Comparison of ENCODE assay signal across 8 cellular contexts in the genomic region with DNA sequence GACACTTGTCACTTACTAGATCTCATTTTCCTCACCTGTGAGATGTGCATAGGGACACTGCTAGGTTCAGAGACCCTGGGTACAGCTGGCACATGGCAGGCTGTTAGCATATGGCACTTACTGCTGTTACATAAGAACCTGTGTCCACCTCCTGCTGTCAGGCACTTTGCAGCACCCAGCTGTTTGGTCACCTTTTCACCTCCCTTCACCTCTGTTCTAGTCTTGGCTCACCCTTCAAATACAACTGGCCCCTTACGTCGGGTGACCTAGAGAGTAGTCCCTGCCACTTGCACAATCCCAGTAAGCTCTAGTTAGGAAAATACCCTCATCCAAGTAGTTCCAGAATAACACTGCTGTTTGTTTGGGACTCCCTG.
A peak's percentile ranks its signal among the peaks of the same experiment; 100 is the strongest.
DNase-seq lines count a peak whose midpoint lies in the region; ATAC-seq and TF ChIP-seq lines count a peak whose summit lies in the region.

No MANE protein-coding gene starts in this region.

- DNase-seq in stimulated activated naive CD8-positive, alpha-beta T cell treated with anti-CD3 and anti-CD28 coated beads, Interleukin-15, Interleukin-2, amounts not matched to agents 100 U/mL and 50 U/mL, for 24 hours: no peak
- DNase-seq in nephron progenitor cell (no peak), GOT3 (lab: John Stamatoyannopoulos, UW) (no peak)
- no peak for DNase-seq in activated CD4-positive, alpha-beta memory T cell treated with anti-CD3 and anti-CD28 coated beads for 36 hours
- no peak for DNase-seq in stimulated activated CD4-positive, alpha-beta T cell treated with anti-CD3 and anti-CD28 coated beads, Interleukin-4, amount 100 ng/mL, for 4 hours
- DNase-seq in stimulated activated naive CD4-positive, alpha-beta T cell treated with Interleukin-2 at 50 U/mL for 16 hours (lab: John Stamatoyannopoulos, UW): no peak

- peak overlapping the region; percentile 12 for H3K27ac ChIP-seq in cingulate gyrus (ENCODE audit: low read depth, low read length)

- H3K4me3 Mint-ChIP-seq in stimulated activated naive CD8-positive, alpha-beta T cell treated with anti-CD3 and anti-CD28 coated beads, Interleukin-15, Interleukin-2, amounts not matched to agents 100 ng/mL and 50 ng/mL, for 24 hours: peak overlapping the region; percentile 23
- peak overlapping the region; percentile 72 for H3K4me3 Mint-ChIP-seq in nephron progenitor cell
- H3K4me3 Mint-ChIP-seq in activated CD4-positive, alpha-beta memory T cell treated with anti-CD3 and anti-CD28 coated beads for 36 hours: no peak overlapping the region

- intact Hi-C loops in activated CD4-positive, alpha-beta memory T cell treated with anti-CD3 and anti-CD28 coated beads for 36 hours (cut with micrococcal nuclease): loop anchor here (1.0 kb wide), 1 partner anchor 429 kb away; no protein-coding TSS in a partner anchor

- no peak for TF ChIP-seq CTCF in nephron progenitor cell (IDR thresholded peaks at IDR 0.05)

- CTCF ChIA-PET in activated CD4-positive, alpha-beta memory T cell treated with anti-CD3 and anti-CD28 coated beads for 36 hours (lab: Charles Lee): interaction anchor here (0.6 to 2.3 kb wide), 11 partner anchors 9 to 607 kb away, joined by 3 to 19 read pairs (median 4); no protein-coding TSS in a partner anchor

- peaks cover 39% of the 10 kb centered on the region for H3K4me1 Mint-ChIP-seq in stimulated activated naive CD8-positive, alpha-beta T cell treated with anti-CD3 and anti-CD28 coated beads, Interleukin-15, Interleukin-2, amounts not matched to agents 100 ng/mL and 50 ng/mL, for 24 hours (ENCODE audit: low read depth)
- peaks cover 26% of the 10 kb centered on the region for H3K4me1 Mint-ChIP-seq in nephron progenitor cell
- peaks cover 28% of the 10 kb centered on the region for H3K4me1 Mint-ChIP-seq in activated CD4-positive, alpha-beta memory T cell treated with anti-CD3 and anti-CD28 coated beads for 36 hours (ENCODE audit: low read depth)

- H3K9me3 Mint-ChIP-seq in stimulated activated naive CD8-positive, alpha-beta T cell treated with anti-CD3 and anti-CD28 coated beads, Interleukin-15, Interleukin-2, amounts not matched to agents 100 ng/mL and 50 ng/mL, for 24 hours: no peaks in the 10 kb centered on the region
- H3K9me3 Mint-ChIP-seq in nephron progenitor cell: no peaks in the 10 kb centered on the region
- H3K9me3 Mint-ChIP-seq in activated CD4-positive, alpha-beta memory T cell treated with anti-CD3 and anti-CD28 coated beads for 36 hours: no peaks in the 10 kb centered on the region

- no peak overlapping the region for H3K27ac Mint-ChIP-seq in stimulated activated naive CD8-positive, alpha-beta T cell treated with anti-CD3 and anti-CD28 coated beads, Interleukin-15, Interleukin-2, amounts not matched to agents 100 ng/mL and 50 ng/mL, for 24 hours
- H3K27ac Mint-ChIP-seq in nephron progenitor cell: no peak overlapping the region
- H3K27ac Mint-ChIP-seq in activated CD4-positive, alpha-beta memory T cell treated with anti-CD3 and anti-CD28 coated beads for 36 hours: no peak overlapping the region

- ATAC-seq in stimulated activated naive CD8-positive, alpha-beta T cell treated with anti-CD3 and anti-CD28 coated beads, Interleukin-15, Interleukin-2, amounts not matched to agents 100 U/mL and 50 U/mL, for 24 hours: no peak

- POLR2A ChIA-PET in activated CD4-positive, alpha-beta memory T cell treated with anti-CD3 and anti-CD28 coated beads for 36 hours (lab: Charles Lee): no interaction called here

- H3K27me3 Mint-ChIP-seq in stimulated activated naive CD8-positive, alpha-beta T cell treated with anti-CD3 and anti-CD28 coated beads, Interleukin-15, Interleukin-2, amounts not matched to agents 100 ng/mL and 50 ng/mL, for 24 hours: peaks cover 13% of the 10 kb centered on the region
- H3K27me3 Mint-ChIP-seq in nephron progenitor cell (ENCODE audit: low read depth, poor library complexity): peaks cover 13% of the 10 kb centered on the region
- no peaks in the 10 kb centered on the region for H3K27me3 Mint-ChIP-seq in activated CD4-positive, alpha-beta memory T cell treated with anti-CD3 and anti-CD28 coated beads for 36 hours

- no peaks in the 10 kb centered on the region for H3K36me3 Mint-ChIP-seq in stimulated activated naive CD8-positive, alpha-beta T cell treated with anti-CD3 and anti-CD28 coated beads, Interleukin-15, Interleukin-2, amounts not matched to agents 100 ng/mL and 50 ng/mL, for 24 hours (ENCODE audit: low read depth)
- no peaks in the 10 kb centered on the region for H3K36me3 Mint-ChIP-seq in nephron progenitor cell (ENCODE audit: low read depth)
- H3K36me3 Mint-ChIP-seq in activated CD4-positive, alpha-beta memory T cell treated with anti-CD3 and anti-CD28 coated beads for 36 hours: no peaks in the 10 kb centered on the region
